In genomic region chr19:9757544-9758501, GRCh38 we compare ENCODE assay signal across 33 cellular contexts. TPM values are rescaled to one million over a fixed set of nuclear protein-coding genes. Genes with fewer than 3 reads are reported as not detected.
DNase-seq lines count a peak whose midpoint lies in the region; ATAC-seq and TF ChIP-seq lines count a peak whose summit lies in the region.
"Had no signal": no experiment of that assay in that cellular context is flagged by ENCODE, and none has a peak within 500 bp of the region (broad histone marks: within the 10 kb centered on the region; RNA-seq: fewer than 3 reads in every experiment).

No MANE protein-coding gene starts in this region.

- H3K9ac ChIP-seq in BLaER1 (no peak overlapping the region), duodenal mucosa (ENCODE audit: low read depth in 1 of 2, low read length in 2 of 2) (no peak overlapping the region), mesendoderm (ENCODE audit: low read length) (no peak overlapping the region)
- H3K9ac ChIP-seq: KMS-11 had no signal

- intact Hi-C loops in CD4-positive, alpha-beta T cell (cut with DNase I, micrococcal nuclease), result no loop called here

- H3K4me3 Mint-ChIP-seq in CD4-positive, alpha-beta T cell, result no peak overlapping the region
- H3K4me3 Mint-ChIP-seq: activated CD4-positive, alpha-beta memory T cell treated with anti-CD3 and anti-CD28 coated beads for 36 hours; activated T-helper 17 cell treated with anti-CD3 and anti-CD28 coated beads, Interleukin-2, amount 50 U/mL, for 72 hours; B cell; memory B cell; naive B cell; T-helper 1 cell treated with Interleukin-12 subunit alpha and Interleukin-12 subunit beta and Interleukin-4 antibody, amounts not matched to agents 30 μg/mL and 1 μg/mL, for 36 hours had no signal

- H3K4me2 ChIP-seq in BLaER1 (no peak overlapping the region), mesendoderm (ENCODE audit: low read length) (no peak overlapping the region)
- H3K4me2 ChIP-seq: hepatocyte, KMS-11 had no signal

- no peak overlapping the region for H3K23ac ChIP-seq in mesendoderm (ENCODE audit: low read length)

- peaks cover 6% of the 10 kb centered on the region for H3K9me3 Mint-ChIP-seq in CD4-positive, alpha-beta T cell

- H3K4me1 ChIP-seq in BLaER1 (no peaks in the 10 kb centered on the region), duodenal mucosa (ENCODE audit: control insufficient read depth in 1 of 2, insufficient read depth in 2 of 2, low read length in 2 of 2) (no peaks in the 10 kb centered on the region), mesendoderm (ENCODE audit: control insufficient read depth, low read depth, low read length) (no peaks in the 10 kb centered on the region)
- H3K4me1 ChIP-seq: psoas muscle, uterus had no signal

- no peak overlapping the region for H3K4ac ChIP-seq in mesendoderm (ENCODE audit: low read depth, low read length)

- no peak overlapping the region for H3K27ac Mint-ChIP-seq in CD4-positive, alpha-beta T cell
- H3K27ac Mint-ChIP-seq: activated CD4-positive, alpha-beta memory T cell treated with anti-CD3 and anti-CD28 coated beads for 36 hours; activated T-helper 17 cell treated with anti-CD3 and anti-CD28 coated beads, Interleukin-2, amount 50 U/mL, for 72 hours; B cell; memory B cell; naive B cell; T-helper 1 cell treated with Interleukin-12 subunit alpha and Interleukin-12 subunit beta and Interleukin-4 antibody, amounts not matched to agents 30 μg/mL and 1 μg/mL, for 36 hours had no signal

- DNase-seq in LHCN-M2 (ENCODE audit: low read depth), result peak; percentile 7
- DNase-seq in mesendoderm, result peak; percentile 50
- no peak for DNase-seq in H4 (ENCODE audit: low spot score)
- no peak for DNase-seq in CD4-positive, alpha-beta T cell
- DNase-seq: activated CD4-positive, alpha-beta memory T cell treated with anti-CD3 and anti-CD28 coated beads for 36 hours; activated CD4-positive, CD25-positive, alpha-beta regulatory T cell treated with anti-CD3 and anti-CD28 coated beads, Interleukin-2, amount 50 U/mL, for 72 hours; activated CD8-positive, alpha-beta memory T cell treated with anti-CD3 and anti-CD28 coated beads, Interleukin-2, amount 50 U/mL, for 48 hours; activated naive CD4-positive, alpha-beta T cell treated with anti-CD3 and anti-CD28 coated beads, Interleukin-2, amount 50 U/mL, for 16 hours; central memory CD4-positive, alpha-beta T cell; DMS53; foreskin melanocyte; GF-D8; left cardiac atrium; naive B cell; NCI-H1436; NCI-H2107; NCI-H446 treated with DMSO at 0.1 percent for 48 hours; NCI-H82; psoas muscle; stimulated activated naive CD8-positive, alpha-beta T cell treated with anti-CD3 and anti-CD28 coated beads, Interleukin-15, Interleukin-2, amounts not matched to agents 100 U/mL and 50 U/mL, for 24 hours; uterus had no signal

- no peak overlapping the region for H2BK120ac ChIP-seq in mesendoderm (ENCODE audit: low read depth, low read length)

- H3K4me3 ChIP-seq in BLaER1, result peak overlapping the region; percentile 11; the same call in 1 of the 2 replicates
- H3K4me3 ChIP-seq in duodenal mucosa (ENCODE audit: low read depth in 1 of 2, low read length in 2 of 2), result peak overlapping the region; percentile 45 to 53
- peak overlapping the region; percentile 2 for H3K4me3 ChIP-seq in mesendoderm (ENCODE audit: low read length)
- H3K4me3 ChIP-seq: hepatocyte, psoas muscle, thoracic aorta, uterus had no signal

- H3K27me3 ChIP-seq in BLaER1, result no peaks in the 10 kb centered on the region
- H3K27me3 ChIP-seq in duodenal mucosa (ENCODE audit: control insufficient read depth in 1 of 2, insufficient read depth in 2 of 2, low read length in 2 of 2), result no peaks in the 10 kb centered on the region
- no peaks in the 10 kb centered on the region for H3K27me3 ChIP-seq in mesendoderm (ENCODE audit: insufficient read depth, low read length, poor library complexity)
- H3K27me3 ChIP-seq in CD4-positive, alpha-beta T cell (ENCODE audit: control insufficient read depth, insufficient read depth, low read length), result no peaks in the 10 kb centered on the region
- H3K27me3 ChIP-seq: hepatocyte, neutrophil, uterus had no signal

- no peak overlapping the region for H3K56ac ChIP-seq in mesendoderm (ENCODE audit: low read length)

- CTCF ChIA-PET in CD4-positive, alpha-beta T cell (lab: Charles Lee), result no interaction called here

- H3K18ac ChIP-seq in mesendoderm (ENCODE audit: low read length), result no peak overlapping the region

- no peaks in the 10 kb centered on the region for H3K27me3 Mint-ChIP-seq in CD4-positive, alpha-beta T cell
- H3K27me3 Mint-ChIP-seq: activated CD4-positive, alpha-beta memory T cell treated with anti-CD3 and anti-CD28 coated beads for 36 hours; activated T-helper 17 cell treated with anti-CD3 and anti-CD28 coated beads, Interleukin-2, amount 50 U/mL, for 72 hours; B cell; memory B cell; naive B cell had no signal

- H4K8ac ChIP-seq in mesendoderm (ENCODE audit: low read depth, low read length), result no peak overlapping the region

- ATAC-seq in HG02981 (IDR thresholded peaks at IDR 0.05; ENCODE audit: unreplicated experiment) (no peak), GM21619 (IDR thresholded peaks at IDR 0.05; ENCODE audit: unreplicated experiment) (no peak)
- no peak for ATAC-seq in CD4-positive, alpha-beta T cell (ENCODE audit: poor library complexity)
- ATAC-seq: activated T-helper 17 cell treated with anti-CD3 and anti-CD28 coated beads, Interleukin-2, amount 50 U/mL, for 72 hours; left cardiac atrium; psoas muscle; stimulated activated naive CD8-positive, alpha-beta T cell treated with anti-CD3 and anti-CD28 coated beads, Interleukin-15, Interleukin-2, amounts not matched to agents 100 U/mL and 50 U/mL, for 24 hours had no signal

- no peak overlapping the region for H2BK5ac ChIP-seq in mesendoderm (ENCODE audit: low read length)

- no peaks in the 10 kb centered on the region for H4K20me1 ChIP-seq in BLaER1

- H3K27ac ChIP-seq in BLaER1, result no peak overlapping the region
- no peak overlapping the region for H3K27ac ChIP-seq in duodenal mucosa (ENCODE audit: low read depth, low read length)
- H3K27ac ChIP-seq in mesendoderm (ENCODE audit: low read depth, low read length), result no peak overlapping the region
- H3K27ac ChIP-seq in CD4-positive, alpha-beta T cell (ENCODE audit: low read depth, low read length), result no peak overlapping the region
- H3K27ac ChIP-seq: hepatocyte, KMS-11, neutrophil, psoas muscle, thoracic aorta, uterus had no signal

- no peaks in the 10 kb centered on the region for H3K79me2 ChIP-seq in mesendoderm (ENCODE audit: control insufficient read depth, insufficient read depth, low read length)
- H3K79me2 ChIP-seq: hepatocyte had no signal

- TF ChIP-seq CTCF in CD4-positive, alpha-beta T cell (IDR thresholded peaks at IDR 0.05), result no peak

- no CpG with 5 or more reads among the region's 9 CpGs for WGBS in mesendoderm (ENCODE audit: extremely low coverage, insufficient coverage, low lambda C conversion rate)

- no peak overlapping the region for H2BK15ac ChIP-seq in mesendoderm (replicated peaks; ENCODE audit: low read depth)

- POLR2A ChIA-PET in CD4-positive, alpha-beta T cell (lab: Charles Lee), result no interaction called here

- no peaks in the 10 kb centered on the region for H3K79me1 ChIP-seq in mesendoderm (ENCODE audit: low read length)

- H3K36me3 Mint-ChIP-seq in CD4-positive, alpha-beta T cell (ENCODE audit: low read depth), result peaks cover 86% of the 10 kb centered on the region

- peaks cover 96% of the 10 kb centered on the region for H3K9me3 ChIP-seq in BLaER1
- peaks cover 34 to 36% of the 10 kb centered on the region in 2 donors for H3K9me3 ChIP-seq in duodenal mucosa (ENCODE audit: control insufficient read depth in 1 of 2, low read length in 2 of 2)
- peaks cover 61% of the 10 kb centered on the region for H3K9me3 ChIP-seq in CD4-positive, alpha-beta T cell (ENCODE audit: control insufficient read depth, low read length)

- H4K5ac ChIP-seq in mesendoderm (ENCODE audit: low read length), result no peak overlapping the region

- peaks cover 68% of the 10 kb centered on the region for H3K36me3 ChIP-seq in BLaER1
- peaks cover 23 to 38% of the 10 kb centered on the region in 2 donors for H3K36me3 ChIP-seq in duodenal mucosa (ENCODE audit: control insufficient read depth in 1 of 2, insufficient read depth in 2 of 2, low read length in 2 of 2)
- peaks cover 2% of the 10 kb centered on the region for H3K36me3 ChIP-seq in mesendoderm (ENCODE audit: control insufficient read depth, insufficient read depth, low read length)
- H3K36me3 ChIP-seq: neutrophil, uterus had no signal

- H3K4me1 Mint-ChIP-seq in CD4-positive, alpha-beta T cell (ENCODE audit: low read depth), result no peaks in the 10 kb centered on the region
- H3K4me1 Mint-ChIP-seq: activated T-helper 17 cell treated with anti-CD3 and anti-CD28 coated beads, Interleukin-2, amount 50 U/mL, for 72 hours; B cell; memory B cell; naive B cell had no signal

- no peak overlapping the region for H2AK5ac ChIP-seq in mesendoderm (ENCODE audit: low read length)

RNA-seq across cellular contexts. Expression of gene ZNF846, which starts 10.7 kb away (rescaled TPM):
- total RNA-seq in LHCN-M2 (2014; rRNA removed), result 3.5 and 4.6 TPM in 2 replicates
- 2.1 TPM for polyA plus RNA-seq in LHCN-M2 (2012)
- polyA plus RNA-seq in mesendoderm (2013, experiment 1 of 2), result 5.3 TPM
- 4.5 TPM for polyA plus RNA-seq in mesendoderm (2013, experiment 2 of 2)
- total RNA-seq in H4 (2014; rRNA removed; shearing (Covaris generic)), result 3.4 and 4.0 TPM in 2 replicates
- total RNA-seq in CD4-positive, alpha-beta T cell, result 1 to 10 TPM; 7.9 to 8.5 TPM

Comparison
In these comparisons a context has a peak if more than half of its experiments do, and no peak if none do; other contexts are left out.
1. DNase-seq: peak in LHCN-M2 (single experiment) and mesendoderm (single experiment); none in H4 (single experiment) and CD4-positive, alpha-beta T cell (0 of 10).
2. Peak in every context shown above with its lines, with median percentiles within 50 percentile points of each other: H3K4me3 ChIP-seq.